1 cellular context compared by ENCODE assay signal in genomic region chr20:37336369-37337207, GRCh38.
A peak's percentile ranks its signal among the peaks of the same experiment; 100 is the strongest.
TF ChIP-seq lines count a peak whose summit lies in the region.

No MANE protein-coding gene starts in this region.

TF ChIP-seq in GM12878, 131 proteins besides CTCF, POLR2A, EP300 and RAD21 (continued from another document):
- peak; percentile 61 for TF ChIP-seq NR2F1 (conservative IDR thresholded peaks at IDR 0.05)
- TF ChIP-seq KDM1A (IDR thresholded peaks at IDR 0.05; ENCODE audit: borderline replicate concordance) = no peak
- TF ChIP-seq SKIL (IDR thresholded peaks at IDR 0.05; ENCODE audit: low read depth, poor library complexity, severe bottlenecking) = peak; percentile 88
- peak; percentile 51; the same call in 1 of the 2 replicates for TF ChIP-seq BMI1 (IDR thresholded peaks at IDR 0.05; ENCODE audit: borderline replicate concordance)
- TF ChIP-seq, protein P1, sequence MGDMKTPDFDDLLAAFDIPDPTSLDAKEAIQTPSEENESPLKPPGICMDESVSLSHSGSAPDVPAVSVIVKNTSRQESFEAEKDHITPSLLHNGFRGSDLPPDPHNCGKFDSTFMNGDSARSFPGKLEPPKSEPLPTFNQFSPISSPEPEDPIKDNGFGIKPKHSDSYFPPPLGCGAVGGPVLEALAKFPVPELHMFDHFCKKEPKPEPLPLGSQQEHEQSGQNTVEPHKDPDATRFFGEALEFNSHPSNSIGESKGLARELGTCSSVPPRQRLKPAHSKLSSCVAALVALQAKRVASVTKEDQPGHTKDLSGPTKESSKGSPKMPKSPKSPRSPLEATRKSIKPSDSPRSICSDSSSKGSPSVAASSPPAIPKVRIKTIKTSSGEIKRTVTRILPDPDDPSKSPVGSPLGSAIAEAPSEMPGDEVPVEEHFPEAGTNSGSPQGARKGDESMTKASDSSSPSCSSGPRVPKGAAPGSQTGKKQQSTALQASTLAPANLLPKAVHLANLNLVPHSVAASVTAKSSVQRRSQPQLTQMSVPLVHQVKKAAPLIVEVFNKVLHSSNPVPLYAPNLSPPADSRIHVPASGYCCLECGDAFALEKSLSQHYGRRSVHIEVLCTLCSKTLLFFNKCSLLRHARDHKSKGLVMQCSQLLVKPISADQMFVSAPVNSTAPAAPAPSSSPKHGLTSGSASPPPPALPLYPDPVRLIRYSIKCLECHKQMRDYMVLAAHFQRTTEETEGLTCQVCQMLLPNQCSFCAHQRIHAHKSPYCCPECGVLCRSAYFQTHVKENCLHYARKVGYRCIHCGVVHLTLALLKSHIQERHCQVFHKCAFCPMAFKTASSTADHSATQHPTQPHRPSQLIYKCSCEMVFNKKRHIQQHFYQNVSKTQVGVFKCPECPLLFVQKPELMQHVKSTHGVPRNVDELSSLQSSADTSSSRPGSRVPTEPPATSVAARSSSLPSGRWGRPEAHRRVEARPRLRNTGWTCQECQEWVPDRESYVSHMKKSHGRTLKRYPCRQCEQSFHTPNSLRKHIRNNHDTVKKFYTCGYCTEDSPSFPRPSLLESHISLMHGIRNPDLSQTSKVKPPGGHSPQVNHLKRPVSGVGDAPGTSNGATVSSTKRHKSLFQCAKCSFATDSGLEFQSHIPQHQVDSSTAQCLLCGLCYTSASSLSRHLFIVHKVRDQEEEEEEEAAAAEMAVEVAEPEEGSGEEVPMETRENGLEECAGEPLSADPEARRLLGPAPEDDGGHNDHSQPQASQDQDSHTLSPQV (IDR thresholded peaks at IDR 0.05) = peak; percentile 3; the same call in 1 of the 2 replicates
- peak; percentile 52; the same call in 1 of the 2 replicates for TF ChIP-seq CHD2 (IDR thresholded peaks at IDR 0.05; ENCODE audit: borderline replicate concordance, low read depth, low read length)
- TF ChIP-seq PAX5 (IDR thresholded peaks at IDR 0.05; ENCODE audit: borderline replicate concordance, low read depth, low read length) = peak; percentile 91
- TF ChIP-seq SMARCA5 (IDR thresholded peaks at IDR 0.05) = peak; percentile 89
- peak; percentile 46; the same call in 1 of the 2 replicates for TF ChIP-seq MTA3 (IDR thresholded peaks at IDR 0.05; ENCODE audit: borderline replicate concordance, low read length)
- peak; percentile 98 for TF ChIP-seq MEF2B (IDR thresholded peaks at IDR 0.05; ENCODE audit: partially characterized antibody, poor library complexity, severe bottlenecking)
- TF ChIP-seq EED (IDR thresholded peaks at IDR 0.05; ENCODE audit: low read depth) = peak; percentile 98
- TF ChIP-seq BHLHE40 (IDR thresholded peaks at IDR 0.05; ENCODE audit: borderline replicate concordance in 1 of 2, low read depth in 2 of 2, low read length in 1 of 2) = peak; percentile 55 to 65; a peak in 3 of 4 replicates
- TF ChIP-seq CREB1 (IDR thresholded peaks at IDR 0.05; ENCODE audit: low read depth) = peak; percentile 83
- TF ChIP-seq, protein P2, sequence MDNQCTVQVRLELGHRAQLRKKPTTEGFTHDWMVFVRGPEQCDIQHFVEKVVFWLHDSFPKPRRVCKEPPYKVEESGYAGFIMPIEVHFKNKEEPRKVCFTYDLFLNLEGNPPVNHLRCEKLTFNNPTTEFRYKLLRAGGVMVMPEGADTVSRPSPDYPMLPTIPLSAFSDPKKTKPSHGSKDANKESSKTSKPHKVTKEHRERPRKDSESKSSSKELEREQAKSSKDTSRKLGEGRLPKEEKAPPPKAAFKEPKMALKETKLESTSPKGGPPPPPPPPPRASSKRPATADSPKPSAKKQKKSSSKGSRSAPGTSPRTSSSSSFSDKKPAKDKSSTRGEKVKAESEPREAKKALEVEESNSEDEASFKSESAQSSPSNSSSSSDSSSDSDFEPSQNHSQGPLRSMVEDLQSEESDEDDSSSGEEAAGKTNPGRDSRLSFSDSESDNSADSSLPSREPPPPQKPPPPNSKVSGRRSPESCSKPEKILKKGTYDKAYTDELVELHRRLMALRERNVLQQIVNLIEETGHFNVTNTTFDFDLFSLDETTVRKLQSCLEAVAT (IDR thresholded peaks at IDR 0.05) = no peak
- TF ChIP-seq ZNF217 (IDR thresholded peaks at IDR 0.05) = peak; percentile 90
- peak; percentile 49; the same call in 1 of the 2 replicates for TF ChIP-seq ATF7 (IDR thresholded peaks at IDR 0.05; ENCODE audit: low read depth)
- TF ChIP-seq IKZF1 (conservative IDR thresholded peaks at IDR 0.05) = peak; percentile 98
- peak; percentile 94 for TF ChIP-seq GATAD2B (conservative IDR thresholded peaks at IDR 0.05; ENCODE audit: low read depth)
- TF ChIP-seq SRF (IDR thresholded peaks at IDR 0.05; ENCODE audit: low read depth in 2 of 2, low read length in 2 of 2) = no peak
- TF ChIP-seq TBL1XR1 (IDR thresholded peaks at IDR 0.05; ENCODE audit: low read depth, low read length) = peak; percentile 79; the same call in 1 of the 2 replicates
- TF ChIP-seq, protein P3, sequence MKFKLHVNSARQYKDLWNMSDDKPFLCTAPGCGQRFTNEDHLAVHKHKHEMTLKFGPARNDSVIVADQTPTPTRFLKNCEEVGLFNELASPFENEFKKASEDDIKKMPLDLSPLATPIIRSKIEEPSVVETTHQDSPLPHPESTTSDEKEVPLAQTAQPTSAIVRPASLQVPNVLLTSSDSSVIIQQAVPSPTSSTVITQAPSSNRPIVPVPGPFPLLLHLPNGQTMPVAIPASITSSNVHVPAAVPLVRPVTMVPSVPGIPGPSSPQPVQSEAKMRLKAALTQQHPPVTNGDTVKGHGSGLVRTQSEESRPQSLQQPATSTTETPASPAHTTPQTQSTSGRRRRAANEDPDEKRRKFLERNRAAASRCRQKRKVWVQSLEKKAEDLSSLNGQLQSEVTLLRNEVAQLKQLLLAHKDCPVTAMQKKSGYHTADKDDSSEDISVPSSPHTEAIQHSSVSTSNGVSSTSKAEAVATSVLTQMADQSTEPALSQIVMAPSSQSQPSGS (IDR thresholded peaks at IDR 0.05; ENCODE audit: low read length) = no peak; the same call in 1 of the 2 replicates
- TF ChIP-seq HDAC2 (IDR thresholded peaks at IDR 0.05) = no peak
- TF ChIP-seq, protein P4, sequence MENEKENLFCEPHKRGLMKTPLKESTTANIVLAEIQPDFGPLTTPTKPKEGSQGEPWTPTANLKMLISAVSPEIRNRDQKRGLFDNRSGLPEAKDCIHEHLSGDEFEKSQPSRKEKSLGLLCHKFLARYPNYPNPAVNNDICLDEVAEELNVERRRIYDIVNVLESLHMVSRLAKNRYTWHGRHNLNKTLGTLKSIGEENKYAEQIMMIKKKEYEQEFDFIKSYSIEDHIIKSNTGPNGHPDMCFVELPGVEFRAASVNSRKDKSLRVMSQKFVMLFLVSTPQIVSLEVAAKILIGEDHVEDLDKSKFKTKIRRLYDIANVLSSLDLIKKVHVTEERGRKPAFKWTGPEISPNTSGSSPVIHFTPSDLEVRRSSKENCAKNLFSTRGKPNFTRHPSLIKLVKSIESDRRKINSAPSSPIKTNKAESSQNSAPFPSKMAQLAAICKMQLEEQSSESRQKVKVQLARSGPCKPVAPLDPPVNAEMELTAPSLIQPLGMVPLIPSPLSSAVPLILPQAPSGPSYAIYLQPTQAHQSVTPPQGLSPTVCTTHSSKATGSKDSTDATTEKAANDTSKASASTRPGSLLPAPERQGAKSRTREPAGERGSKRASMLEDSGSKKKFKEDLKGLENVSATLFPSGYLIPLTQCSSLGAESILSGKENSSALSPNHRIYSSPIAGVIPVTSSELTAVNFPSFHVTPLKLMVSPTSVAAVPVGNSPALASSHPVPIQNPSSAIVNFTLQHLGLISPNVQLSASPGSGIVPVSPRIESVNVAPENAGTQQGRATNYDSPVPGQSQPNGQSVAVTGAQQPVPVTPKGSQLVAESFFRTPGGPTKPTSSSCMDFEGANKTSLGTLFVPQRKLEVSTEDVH (IDR thresholded peaks at IDR 0.05; ENCODE audit: low read depth, partially characterized antibody) = no peak
- TF ChIP-seq PAX8 (IDR thresholded peaks at IDR 0.05) = no peak
- TF ChIP-seq ASH2L (IDR thresholded peaks at IDR 0.05; ENCODE audit: borderline replicate concordance, low read depth) = no peak
- peak; percentile 94 for TF ChIP-seq RUNX3 (IDR thresholded peaks at IDR 0.05; ENCODE audit: low read length)
- TF ChIP-seq MXI1 (IDR thresholded peaks at IDR 0.05; ENCODE audit: low read depth, low read length) = peak; percentile 59; the same call in 1 of the 2 replicates
